In genomic region chr20:46752639-46753235, GRCh38 we compare ENCODE assay signal across 8 cellular contexts. TPM values are rescaled to one million over a fixed set of nuclear protein-coding genes. Genes with fewer than 3 reads are reported as not detected.
DNase-seq lines count a peak whose midpoint lies in the region; ATAC-seq and TF ChIP-seq lines count a peak whose summit lies in the region.

No MANE protein-coding gene starts in this region.

- H2BK5ac ChIP-seq in H9 (ENCODE audit: insufficient read length, low read length): no peak overlapping the region

- H3K23me2 ChIP-seq in H9 (ENCODE audit: insufficient read length, low read depth, low read length, poor library complexity, severe bottlenecking): no peaks in the 10 kb centered on the region

- H3K27ac ChIP-seq in H9 (ENCODE audit: insufficient read length, low read depth, low read length) (no peak overlapping the region), testis (no peak overlapping the region)

- no peak overlapping the region for H3K4me3 Mint-ChIP-seq in H9
- H3K4me3 Mint-ChIP-seq in naive thymus-derived CD8-positive, alpha-beta T cell: no peak overlapping the region

- intact Hi-C loops in testis (cut with DNase I; ENCODE audit: low total_unique reads): loop anchor here (10.0 kb wide), 1 partner anchor 412 kb away; no protein-coding TSS in a partner anchor

- H3K4ac ChIP-seq in H9 (ENCODE audit: low read depth, low read length): no peak overlapping the region

- H3K14ac ChIP-seq in H9 (ENCODE audit: insufficient read depth, low read length): no peak overlapping the region

- no peaks in the 10 kb centered on the region for H3K27me3 ChIP-seq in H9 (ENCODE audit: insufficient read depth, low read length)
- no peaks in the 10 kb centered on the region for H3K27me3 ChIP-seq in testis

- POLR2A ChIA-PET in naive thymus-derived CD8-positive, alpha-beta T cell (lab: Charles Lee): no interaction called here

- H3K9ac ChIP-seq in H9 (ENCODE audit: extremely low read depth, insufficient read length, low read length): no peak overlapping the region

- H3K18ac ChIP-seq in H9 (ENCODE audit: insufficient read length, low read depth, low read length): no peak overlapping the region

- H3T11ph ChIP-seq in H9 (ENCODE audit: low read length): no peak overlapping the region

- H2AK5ac ChIP-seq in H9 (ENCODE audit: insufficient read length, low read length): no peak overlapping the region

- no peaks in the 10 kb centered on the region for H3K79me1 ChIP-seq in H9 (ENCODE audit: insufficient read depth, low read depth, low read length, poor library complexity, severe bottlenecking)

- H3K4me3 ChIP-seq in epithelial cell of esophagus (ENCODE audit: low read length) (no peak overlapping the region), testis (no peak overlapping the region)

- no peak overlapping the region for H2BK20ac ChIP-seq in H9 (ENCODE audit: low read depth, low read length, poor library complexity, severe bottlenecking)

- no peaks in the 10 kb centered on the region for H4K20me1 ChIP-seq in H9 (ENCODE audit: control insufficient read depth, insufficient read depth, insufficient read length)

- H3K4me2 ChIP-seq in H9 (ENCODE audit: insufficient read depth, insufficient read length, low read length): no peak overlapping the region

- H3K36me3 Mint-ChIP-seq in H9 (ENCODE audit: insufficient read depth in 1 of 3, low read depth in 3 of 3): no peaks in the 10 kb centered on the region
- no peaks in the 10 kb centered on the region for H3K36me3 Mint-ChIP-seq in naive thymus-derived CD8-positive, alpha-beta T cell

- no peak overlapping the region for H2BK15ac ChIP-seq in H9 (ENCODE audit: low read depth, low read length)

- H3K4me1 ChIP-seq in H9 (ENCODE audit: insufficient read depth, low read length) (no peaks in the 10 kb centered on the region), testis (no peaks in the 10 kb centered on the region)

- no peak overlapping the region for H2BK120ac ChIP-seq in H9 (ENCODE audit: low read depth, low read length, poor library complexity, severe bottlenecking)

- no peak overlapping the region for H4K5ac ChIP-seq in H9 (ENCODE audit: insufficient read length, low read depth, low read length)

- no peak overlapping the region; a peak in 1 of 7 replicates for H3K27ac Mint-ChIP-seq in H9
- no peak overlapping the region for H3K27ac Mint-ChIP-seq in naive thymus-derived CD8-positive, alpha-beta T cell

- peak in 1 of 2 donors; percentile 30 for ATAC-seq in naive thymus-derived CD8-positive, alpha-beta T cell
- ATAC-seq in GM18858 (IDR thresholded peaks at IDR 0.05; ENCODE audit: unreplicated experiment): no peak

- DNase-seq in AML-193 (lab: John Stamatoyannopoulos, UW): peak; percentile 45 to 46
- DNase-seq in H9: peak; percentile 60
- peak; percentile 70 for DNase-seq in NCI-H69 (lab: John Stamatoyannopoulos, UW)
- peak; percentile 71 for DNase-seq in activated CD8-positive, alpha-beta memory T cell treated with anti-CD3 and anti-CD28 coated beads for 24 hours
- peak; percentile 66 for DNase-seq in epithelial cell of esophagus (ENCODE audit: low read depth)
- DNase-seq in naive thymus-derived CD8-positive, alpha-beta T cell: peak in 9 of 10 donors; percentile 5 to 68 (median 22)
- peak; percentile 81 for DNase-seq in testis

- peak; percentile 82 for TF ChIP-seq CTCF in H9 (conservative IDR thresholded peaks at IDR 0.05)
- peak; percentile 71 for TF ChIP-seq CTCF in epithelial cell of esophagus (IDR thresholded peaks at IDR 0.05; ENCODE audit: insufficient read depth, low read depth, low read length, missing control alignments)
- peak; percentile 66 to 84 (median 78) for TF ChIP-seq CTCF in testis (IDR thresholded peaks at IDR 0.05)

- peaks cover 2 to 13% of the 10 kb centered on the region in 2 experiments; a peak in 3 of 4 replicates for H3K4me1 Mint-ChIP-seq in H9
- peaks cover 0 to 3% (median 1%) of the 10 kb centered on the region in 4 donors for H3K4me1 Mint-ChIP-seq in naive thymus-derived CD8-positive, alpha-beta T cell

- H3K9me3 ChIP-seq in H9 (ENCODE audit: control insufficient read depth, low read depth, low read length): no peaks in the 10 kb centered on the region
- no peaks in the 10 kb centered on the region for H3K9me3 ChIP-seq in testis

- H3K9me3 Mint-ChIP-seq in H9: no peaks in the 10 kb centered on the region; a peak in 1 of 5 replicates
- no peaks in the 10 kb centered on the region for H3K9me3 Mint-ChIP-seq in naive thymus-derived CD8-positive, alpha-beta T cell

- no peak overlapping the region for H2AFZ ChIP-seq in H9 (ENCODE audit: low read length)

- no CpG with 5 or more reads among the region's 13 CpGs for WGBS in H9 (ENCODE audit: extremely low coverage, insufficient read length, low lambda C conversion rate)
- 9 to 12% methylated on average over 13 of the region's 13 CpGs for whole genome bisulfite sequencing in testis, 2 donors

- no peak overlapping the region for H4K8ac ChIP-seq in H9 (replicated peaks; ENCODE audit: insufficient read length, low read depth, low read length)

- H3K56ac ChIP-seq in H9 (ENCODE audit: insufficient read length, low read depth, low read length): no peak overlapping the region

- H4K91ac ChIP-seq in H9 (ENCODE audit: insufficient read length, low read depth, low read length): no peak overlapping the region

- peaks cover 6% of the 10 kb centered on the region for H3K27me3 Mint-ChIP-seq in H9 (ENCODE audit: low read depth)
- peaks cover 9 to 42% (median 22%) of the 10 kb centered on the region in 5 donors for H3K27me3 Mint-ChIP-seq in naive thymus-derived CD8-positive, alpha-beta T cell

- H3K79me2 ChIP-seq in H9 (ENCODE audit: insufficient read depth, low read length): no peaks in the 10 kb centered on the region

- no peak for TF ChIP-seq POLR2A in testis (IDR thresholded peaks at IDR 0.05)

- H3K23ac ChIP-seq in H9 (ENCODE audit: insufficient read length, low read depth, low read length): no peak overlapping the region

- H2BK12ac ChIP-seq in H9 (ENCODE audit: insufficient read length, low read depth, low read length): no peak overlapping the region

- no peaks in the 10 kb centered on the region for H3K36me3 ChIP-seq in testis (ENCODE audit: low read depth, missing control alignments)

RNA-seq across cellular contexts. Expression of gene SLC2A10, which starts 43.3 kb away (rescaled TPM):
- total RNA-seq in H9 (2021) (8.2 and 9.9 TPM in 2 replicates), testis (10 to 100 TPM; 12.0 to 12.2 TPM)
- under 1 TPM in 1 of 2 experiments, not detected in 1; 0.83 TPM for total RNA-seq in naive thymus-derived CD8-positive, alpha-beta T cell
- not detected for polyA plus RNA-seq in naive thymus-derived CD8-positive, alpha-beta T cell
- polyA plus RNA-seq in testis (ENCODE audit: insufficient read depth, low read depth, low replicate concordance): 4.8 TPM

Comparison
In these comparisons a context has a peak if more than half of its experiments do, and no peak if none do; other contexts are left out.
1. DNase-seq: peak in every context shown above with its lines; median percentile 81 in testis; 71 in activated CD8-positive, alpha-beta memory T cell treated with anti-CD3 and anti-CD28 coated beads for 24 hours; 70 in NCI-H69; 66 in epithelial cell of esophagus; 60 in H9; 46 in AML-193; 22 in naive thymus-derived CD8-positive, alpha-beta T cell.